15 cellular contexts compared by ENCODE assay signal in the genomic region with DNA sequence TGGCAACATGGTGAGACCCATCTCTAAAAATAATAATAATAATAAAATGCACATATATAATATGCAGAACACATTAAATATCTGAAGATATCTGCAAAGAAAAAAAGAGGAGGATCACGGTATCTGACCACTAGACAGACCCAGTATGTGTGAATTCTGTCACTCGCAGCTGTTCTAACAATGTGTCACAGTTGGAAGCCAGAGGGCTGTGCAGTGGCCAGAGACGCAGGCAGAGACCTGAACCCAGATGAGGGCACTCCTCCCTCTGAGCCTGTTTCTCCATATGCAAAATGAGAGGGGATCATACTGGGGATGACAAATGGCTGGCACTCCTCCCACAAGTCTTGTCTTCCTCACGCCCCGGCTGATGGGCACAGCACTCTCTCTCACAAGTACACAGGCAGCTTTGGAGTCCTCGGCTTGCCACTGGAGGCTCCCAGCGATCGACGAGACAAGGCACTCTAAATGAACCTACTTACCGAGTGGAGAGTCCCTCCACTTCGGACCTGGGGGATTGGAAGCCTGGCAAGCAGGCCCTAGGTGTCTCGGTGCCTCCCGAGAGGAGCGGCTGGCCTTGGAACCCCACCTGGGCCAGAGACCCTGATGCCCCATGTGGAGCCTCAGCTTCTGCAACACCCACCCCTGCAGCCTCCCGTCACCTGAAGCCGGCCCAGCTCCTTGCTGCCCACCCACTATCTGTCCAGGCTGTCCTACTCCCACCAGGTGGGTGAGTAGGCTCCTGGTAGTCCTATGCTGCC.
"Had no signal": no experiment of that assay in that cellular context is flagged by ENCODE, and none has a peak within 500 bp of the region (broad histone marks: within the 10 kb centered on the region; RNA-seq: fewer than 3 reads in every experiment).

No MANE protein-coding gene starts in this region.

- H3K9me3 Mint-ChIP-seq: activated T-helper 1 cell treated with anti-CD3 and anti-CD28 coated beads, Interleukin-12 subunit alpha, Interleukin-12 subunit beta, Interleukin-2, Interleukin-4 antibody, amounts not matched to agents 30 ng/mL and 10 ng/mL and 1 ng/mL, durations not matched to agents 14 hours and 24 hours and 36 hours had no signal

- H3K27ac Mint-ChIP-seq: activated T-helper 1 cell treated with anti-CD3 and anti-CD28 coated beads, Interleukin-12 subunit alpha, Interleukin-12 subunit beta, Interleukin-2, Interleukin-4 antibody, amounts not matched to agents 30 ng/mL and 10 ng/mL and 1 ng/mL, durations not matched to agents 14 hours and 24 hours and 36 hours; naive thymus-derived CD8-positive, alpha-beta T cell had no signal

- H3K36me3 ChIP-seq: colonic mucosa, gastroesophageal sphincter, stomach had no signal

- H3K9me3 ChIP-seq: colonic mucosa, gastroesophageal sphincter, mucosa of descending colon, stomach had no signal

- FAIRE-seq: astrocyte, keratinocyte had no signal

- H3K36me3 Mint-ChIP-seq: naive thymus-derived CD8-positive, alpha-beta T cell had no signal

- ATAC-seq: gastroesophageal sphincter; mucosa of descending colon; naive thymus-derived CD8-positive, alpha-beta T cell had no signal

- H3K4me3 Mint-ChIP-seq: activated T-helper 1 cell treated with anti-CD3 and anti-CD28 coated beads, Interleukin-12 subunit alpha, Interleukin-12 subunit beta, Interleukin-2, Interleukin-4 antibody, amounts not matched to agents 30 ng/mL and 10 ng/mL and 1 ng/mL, durations not matched to agents 14 hours and 24 hours and 36 hours; naive thymus-derived CD8-positive, alpha-beta T cell had no signal

- DNase-seq: activated CD4-positive, alpha-beta T cell treated with anti-CD3 and anti-CD28 coated beads for 1 hour; activated CD4-positive, alpha-beta T cell treated with anti-CD3 and anti-CD28 coated beads, Interleukin-2, amount 50 U/mL, for 48 hours; activated naive CD4-positive, alpha-beta T cell; colonic mucosa; effector CD8-positive, alpha-beta T cell; mucosa of descending colon; nucleus accumbens; stimulated activated CD4-positive, alpha-beta T cell treated with anti-CD3 and anti-CD28 coated beads, Interleukin-4, amount 100 ng/mL, for 4 hours; stomach had no signal

- H3K27me3 ChIP-seq: colonic mucosa had no signal

- H3K4me1 ChIP-seq: colonic mucosa, gastroesophageal sphincter, stomach had no signal

- H3K27ac ChIP-seq: colonic mucosa, gastroesophageal sphincter, stomach had no signal

- H3K4me3 ChIP-seq: colonic mucosa, gastroesophageal sphincter, lung, mucosa of descending colon, stomach had no signal
